In genomic region chr2:69683170-69683971, GRCh38 we compare ENCODE assay signal across 8 cellular contexts. TPM values are rescaled to one million over a fixed set of nuclear protein-coding genes. Genes with fewer than 3 reads are reported as not detected.
DNase-seq lines count a peak whose midpoint lies in the region; ATAC-seq, FAIRE-seq and TF ChIP-seq lines count a peak whose summit lies in the region.

No MANE protein-coding gene starts in this region.

- H2BK120ac ChIP-seq in trophoblast cell (ENCODE audit: insufficient read depth, low read length, poor library complexity): peak overlapping the region; percentile 16

- H3K27me3 Mint-ChIP-seq in Caco-2 (ENCODE audit: insufficient read depth, unreplicated experiment): no peaks in the 10 kb centered on the region
- H3K27me3 Mint-ChIP-seq in stimulated activated memory B cell treated with anti-CD40 and anti-IgM and Interleukin-4, amounts not matched to agents 10 μg/mL and 1 μg/mL and 100 μg/mL, for 72 hours: peaks cover 82% of the 10 kb centered on the region

- no peak for DNase-seq in Caco-2
- DNase-seq in RCC 7860 (ENCODE audit: low spot score): peak; percentile 58
- DNase-seq in endothelial cell of umbilical vein (ENCODE audit: low read depth, low spot score): peak; percentile 98
- DNase-seq in trophoblast cell: peak; percentile 80 to 95
- no peak for DNase-seq in UCSD-AML1 (lab: John Stamatoyannopoulos, UW; ENCODE audit: unreplicated experiment)
- DNase-seq in activated CD8-positive, alpha-beta memory T cell treated with anti-CD3 and anti-CD28 coated beads, Interleukin-2, amount 50 U/mL, for 48 hours: no peak

- peak overlapping the region; percentile 47 for H3K27ac Mint-ChIP-seq in Caco-2 (ENCODE audit: unreplicated experiment)
- H3K27ac Mint-ChIP-seq in stimulated activated memory B cell treated with anti-CD40 and anti-IgM and Interleukin-4, amounts not matched to agents 10 μg/mL and 1 μg/mL and 100 μg/mL, for 72 hours: no peak overlapping the region

- POLR2A ChIA-PET in Caco-2 (lab: Charles Lee): no interaction called here
- POLR2A ChIA-PET in endothelial cell of umbilical vein (lab: Charles Lee): interaction anchor here (0.6 to 2.0 kb wide), 5 partner anchors 9 to 41 kb away, joined by 3 to 10 read pairs (median 4); partner anchors contain the start of gene AAK1

- H3K27ac ChIP-seq in endothelial cell of umbilical vein (ENCODE audit: insufficient read depth, low read depth, low read length) (peak overlapping the region; percentile 87), trophoblast cell (ENCODE audit: low read depth, low read length) (peak overlapping the region; percentile 77)

- peaks cover 37% of the 10 kb centered on the region for H3K4me1 ChIP-seq in Caco-2
- H3K4me1 ChIP-seq in endothelial cell of umbilical vein (ENCODE audit: control insufficient read depth, extremely low read depth, insufficient read depth, low read length): peaks cover 36% of the 10 kb centered on the region
- H3K4me1 ChIP-seq in trophoblast cell (ENCODE audit: control insufficient read depth in 1 of 2, insufficient read depth in 2 of 2, low read length in 2 of 2): peaks cover 2% of the 10 kb centered on the region in 2 experiments

- CTCF ChIA-PET in Caco-2 (lab: Charles Lee) (interaction anchor here (0.9 kb wide), 1 partner anchor 41 kb away, joined by 3 read pairs; no protein-coding TSS in a partner anchor), endothelial cell of umbilical vein (lab: Charles Lee) (interaction anchor here (0.5 to 2.1 kb wide), 19 partner anchors 9 to 740 kb away, joined by 3 to 19 read pairs (median 3); partner anchors contain the start of gene AAK1)

- FAIRE-seq in RCC 7860 (lab: Jason Lieb, UNC) (peak; percentile 77), endothelial cell of umbilical vein (lab: Jason Lieb, UNC) (peak; percentile 96)

- H3K27me3 ChIP-seq in Caco-2 (replicated peaks; ENCODE audit: control insufficient read depth, insufficient read depth, low read length): no peaks in the 10 kb centered on the region
- no peaks in the 10 kb centered on the region for H3K27me3 ChIP-seq in endothelial cell of umbilical vein (ENCODE audit: control insufficient read depth in 2 of 2, insufficient read depth in 2 of 2, low read length in 2 of 2)
- no peaks in the 10 kb centered on the region for H3K27me3 ChIP-seq in trophoblast cell (ENCODE audit: insufficient read depth, low read length)

- no peak for ATAC-seq in GM21526 (IDR thresholded peaks at IDR 0.05; ENCODE audit: low FRiP score, unreplicated experiment)
- no peak for ATAC-seq in stimulated activated memory B cell treated with anti-CD40 and anti-IgM and Interleukin-4, amounts not matched to agents 10 μg/mL and 1 μg/mL and 100 μg/mL, for 72 hours

- H3K4me1 Mint-ChIP-seq in Caco-2 (ENCODE audit: low read depth, unreplicated experiment): peaks cover 36% of the 10 kb centered on the region
- H3K4me1 Mint-ChIP-seq in stimulated activated memory B cell treated with anti-CD40 and anti-IgM and Interleukin-4, amounts not matched to agents 10 μg/mL and 1 μg/mL and 100 μg/mL, for 72 hours: peaks cover 18% of the 10 kb centered on the region

- no peak overlapping the region for H3K4me3 Mint-ChIP-seq in Caco-2 (ENCODE audit: unreplicated experiment)
- no peak overlapping the region for H3K4me3 Mint-ChIP-seq in stimulated activated memory B cell treated with anti-CD40 and anti-IgM and Interleukin-4, amounts not matched to agents 10 μg/mL and 1 μg/mL and 100 μg/mL, for 72 hours

- no peaks in the 10 kb centered on the region for H3K9me1 ChIP-seq in endothelial cell of umbilical vein (replicated peaks; ENCODE audit: control insufficient read depth, extremely low read depth, insufficient read depth, low read length)

- H3K23ac ChIP-seq in trophoblast cell (ENCODE audit: low read length): no peak overlapping the region

- no peak overlapping the region for H3K4ac ChIP-seq in trophoblast cell (ENCODE audit: low read depth, low read length)

- no peak overlapping the region for H4K91ac ChIP-seq in trophoblast cell (ENCODE audit: low read depth, low read length)

- H3K9me3 ChIP-seq in Caco-2 (no peaks in the 10 kb centered on the region), endothelial cell of umbilical vein (replicated peaks; ENCODE audit: control insufficient read depth, insufficient read depth, low read length) (no peaks in the 10 kb centered on the region), trophoblast cell (ENCODE audit: insufficient read depth, low read depth, low read length) (no peaks in the 10 kb centered on the region)

- H3K4me3 ChIP-seq in Caco-2 (ENCODE audit: low read depth, low read length) (no peak overlapping the region), endothelial cell of umbilical vein (replicated peaks in 1 of 3; ENCODE audit: insufficient read depth in 1 of 3, low read depth in 1 of 3, low read length in 3 of 3) (peak overlapping the region in 1 of 3 experiments; percentile 39), trophoblast cell (ENCODE audit: low read depth, low read length) (no peak overlapping the region)

- dilution Hi-C loops in endothelial cell of umbilical vein (cut with MboI; ENCODE audit: extremely low pct_ligation_motif_present, low sequenced_read_pairs): no loop called here

- peak overlapping the region; percentile 65 for H3K9ac ChIP-seq in endothelial cell of umbilical vein (replicated peaks; ENCODE audit: extremely low read depth, insufficient read depth, low read length)
- no peak overlapping the region for H3K9ac ChIP-seq in trophoblast cell (ENCODE audit: low read length)

- no peak for TF ChIP-seq CTCF in Caco-2 (IDR thresholded peaks at IDR 0.05; ENCODE audit: insufficient read depth in 1 of 2, low read depth in 1 of 2, low read length in 1 of 2, severe bottlenecking in 1 of 2, unreplicated experiment in 1 of 2)
- TF ChIP-seq CTCF in endothelial cell of umbilical vein (IDR thresholded peaks at IDR 0.05; ENCODE audit: extremely low read depth in 1 of 2, insufficient read depth in 1 of 2, low read depth in 1 of 2, low read length in 2 of 2): no peak

- H4K20me1 ChIP-seq in endothelial cell of umbilical vein (replicated peaks; ENCODE audit: control insufficient read depth, extremely low read depth, insufficient read depth, low read length): no peaks in the 10 kb centered on the region

- H2AK5ac ChIP-seq in trophoblast cell (ENCODE audit: low read length): no peak overlapping the region

- H2BK12ac ChIP-seq in trophoblast cell (ENCODE audit: low read length): no peak overlapping the region

- peaks cover 6% of the 10 kb centered on the region for H3K9me3 Mint-ChIP-seq in Caco-2 (ENCODE audit: unreplicated experiment)
- no peaks in the 10 kb centered on the region for H3K9me3 Mint-ChIP-seq in stimulated activated memory B cell treated with anti-CD40 and anti-IgM and Interleukin-4, amounts not matched to agents 10 μg/mL and 1 μg/mL and 100 μg/mL, for 72 hours

- H3K18ac ChIP-seq in trophoblast cell (ENCODE audit: low read length): no peak overlapping the region

- H2AFZ ChIP-seq in endothelial cell of umbilical vein (ENCODE audit: low read depth, low read length) (peak overlapping the region; percentile 30), trophoblast cell (ENCODE audit: insufficient read depth, low read length, poor library complexity) (no peak overlapping the region)

- H3K79me2 ChIP-seq in endothelial cell of umbilical vein (ENCODE audit: control insufficient read depth, insufficient read depth, low read length) (no peaks in the 10 kb centered on the region), trophoblast cell (ENCODE audit: control insufficient read depth, insufficient read depth, low read length, poor library complexity) (no peaks in the 10 kb centered on the region)

- H3K36me3 Mint-ChIP-seq in Caco-2 (ENCODE audit: insufficient read depth, unreplicated experiment): no peaks in the 10 kb centered on the region
- H3K36me3 Mint-ChIP-seq in stimulated activated memory B cell treated with anti-CD40 and anti-IgM and Interleukin-4, amounts not matched to agents 10 μg/mL and 1 μg/mL and 100 μg/mL, for 72 hours: no peaks in the 10 kb centered on the region

- H4K8ac ChIP-seq in trophoblast cell (ENCODE audit: low read depth, low read length): no peak overlapping the region

- H4K12ac ChIP-seq in trophoblast cell (ENCODE audit: low read depth, low read length): no peak overlapping the region

- intact Hi-C loops in Caco-2 (cut with micrococcal nuclease; ENCODE audit: unreplicated experiment) (no loop called here), endothelial cell of umbilical vein (cut with micrococcal nuclease) (loop anchor here (1.0 to 2.0 kb wide), 4 partner anchors 9 to 41 kb away; no protein-coding TSS in a partner anchor)

- peak; percentile 80 for TF ChIP-seq POLR2A in endothelial cell of umbilical vein (IDR thresholded peaks at IDR 0.05; ENCODE audit: low read depth, low read length)

- H3K4me2 ChIP-seq in endothelial cell of umbilical vein (ENCODE audit: insufficient read depth, low read length): peak overlapping the region; percentile 56
- peak overlapping the region; percentile 38 for H3K4me2 ChIP-seq in trophoblast cell (ENCODE audit: low read length)

- no CpG with 5 or more reads among the region's 5 CpGs for WGBS in trophoblast cell (ENCODE audit: extremely low coverage, insufficient coverage, insufficient read length)

- no peak overlapping the region for H3K14ac ChIP-seq in trophoblast cell (ENCODE audit: low read length)

- peaks cover 4% of the 10 kb centered on the region for H3K79me1 ChIP-seq in trophoblast cell (ENCODE audit: low read length)

- BruUV-seq in Caco-2 (replicated peaks; lab: Mats Ljungman, UMichigan) (no TSS peak), endothelial cell of umbilical vein (replicated peaks; lab: Mats Ljungman, UMichigan) (TSS peak; percentile 91)

- H3K36me3 ChIP-seq in Caco-2 (ENCODE audit: control insufficient read depth, insufficient read depth, low read length): no peaks in the 10 kb centered on the region
- no peaks in the 10 kb centered on the region for H3K36me3 ChIP-seq in endothelial cell of umbilical vein (ENCODE audit: control insufficient read depth in 2 of 2, extremely low read depth in 1 of 2, insufficient read depth in 2 of 2, low read length in 2 of 2)
- H3K36me3 ChIP-seq in trophoblast cell (ENCODE audit: control insufficient read depth in 1 of 2, insufficient read depth in 2 of 2, low read length in 2 of 2): no peaks in the 10 kb centered on the region

- H2BK5ac ChIP-seq in trophoblast cell (ENCODE audit: low read depth, low read length, poor library complexity): no peak overlapping the region

RNA-seq across cellular contexts. Expression of gene AAK1, which starts 39.8 kb away (rescaled TPM):
- 39.7 and 50.8 TPM in 2 replicates for total RNA-seq in Caco-2 (2022)
- total RNA-seq in endothelial cell of umbilical vein: 116 and 127 TPM in 2 replicates
- 29.2 and 31.0 TPM in 2 replicates for polyA plus RNA-seq in endothelial cell of umbilical vein
- polyA plus RNA-seq in endothelial cell of umbilical vein (2011; cell fraction: cytosol; rRNA removed): 41.4 and 42.4 TPM in 2 replicates
- polyA plus RNA-seq in endothelial cell of umbilical vein (2011; cell fraction: nucleus; rRNA removed): 86.7 and 94.8 TPM in 2 replicates
- polyA plus RNA-seq in endothelial cell of umbilical vein (2012): 45.3 and 54.2 TPM in 2 replicates
- 94.4 and 98.8 TPM in 2 replicates for polyA minus RNA-seq in endothelial cell of umbilical vein
- 11.4 TPM for polyA minus RNA-seq in endothelial cell of umbilical vein (2011; cell fraction: cytosol; rRNA and poly(A)+ RNA removed)
- 152 and 180 TPM in 2 replicates for polyA minus RNA-seq in endothelial cell of umbilical vein (2011; cell fraction: nucleus; rRNA and poly(A)+ RNA removed)
- polyA plus RNA-seq in trophoblast cell (2013): 137 and 140 TPM in 2 replicates

RNA-seq across cellular contexts. Expression of gene ANXA4, which starts 58.6 kb away (rescaled TPM):
- total RNA-seq in Caco-2 (2022) (90.8 and 92.0 TPM in 2 replicates), endothelial cell of umbilical vein (70.8 and 79.6 TPM in 2 replicates)
- polyA plus RNA-seq in endothelial cell of umbilical vein: 29.4 and 42.2 TPM in 2 replicates
- 42.7 and 56.8 TPM in 2 replicates for polyA plus RNA-seq in endothelial cell of umbilical vein (2011; cell fraction: cytosol; rRNA removed)
- polyA plus RNA-seq in endothelial cell of umbilical vein (2011; cell fraction: nucleus; rRNA removed): 41.6 and 43.7 TPM in 2 replicates
- polyA plus RNA-seq in endothelial cell of umbilical vein (2012): 120 and 124 TPM in 2 replicates
- polyA minus RNA-seq in endothelial cell of umbilical vein: 86.6 and 92.5 TPM in 2 replicates
- 13.1 TPM for polyA minus RNA-seq in endothelial cell of umbilical vein (2011; cell fraction: cytosol; rRNA and poly(A)+ RNA removed)
- 17.3 and 25.4 TPM in 2 replicates for polyA minus RNA-seq in endothelial cell of umbilical vein (2011; cell fraction: nucleus; rRNA and poly(A)+ RNA removed)
- polyA plus RNA-seq in trophoblast cell (2013): 68.4 and 70.7 TPM in 2 replicates

Comparison
In these comparisons a context has a peak if more than half of its experiments do, and no peak if none do; other contexts are left out.
1. DNase-seq: peak in RCC 7860 (single experiment), endothelial cell of umbilical vein (single experiment) and trophoblast cell (2 of 2); none in Caco-2 (0 of 2), UCSD-AML1 (single experiment) and activated CD8-positive, alpha-beta memory T cell treated with anti-CD3 and anti-CD28 coated beads, Interleukin-2, amount 50 U/mL, for 48 hours (single experiment).